Comparison of ENCODE assay signal across 20 cellular contexts in genomic region chr14:74710477-74710876, GRCh38. TPM values are rescaled to one million over a fixed set of nuclear protein-coding genes. Genes with fewer than 3 reads are reported as not detected.
DNase-seq lines count a peak whose midpoint lies in the region; ATAC-seq, FAIRE-seq and TF ChIP-seq lines count a peak whose summit lies in the region.
"Had no signal": no experiment of that assay in that cellular context is flagged by ENCODE, and none has a peak within 500 bp of the region (broad histone marks: within the 10 kb centered on the region; RNA-seq: fewer than 3 reads in every experiment).

No MANE protein-coding gene starts in this region.

- no peak for DNase-seq in CD4-positive, alpha-beta T cell
- DNase-seq in HFFc6, result no peak
- no peak for DNase-seq in activated CD4-positive, alpha-beta memory T cell treated with anti-CD3 and anti-CD28 coated beads, Interleukin-2, amount 10 ng/mL, durations not matched to agents 7 days and 5 days
- DNase-seq in naive B cell, result no peak
- DNase-seq in D721Med (ENCODE audit: insufficient read length, low spot score), result no peak
- DNase-seq: activated CD8-positive, alpha-beta memory T cell treated with anti-CD3 and anti-CD28 coated beads, Interleukin-2, amount 50 U/mL, for 48 hours; amygdala; DMS79 treated with DMSO at 0.1 percent for 48 hours; foreskin keratinocyte; H7; MV-4-11; NCI-H526; stimulated activated CD4-positive, alpha-beta T cell treated with anti-CD3 and anti-CD28 coated beads, Interleukin-1b, Interleukin-23, amount 100 ng/mL, for 48 hours; substantia nigra had no signal

- H3K4me1 Mint-ChIP-seq in CD4-positive, alpha-beta T cell (ENCODE audit: low read depth), result peaks cover 70% of the 10 kb centered on the region
- peaks cover 56% of the 10 kb centered on the region for H3K4me1 Mint-ChIP-seq in HFFc6 (ENCODE audit: low read depth)
- H3K4me1 Mint-ChIP-seq in activated CD4-positive, alpha-beta memory T cell treated with anti-CD3 and anti-CD28 coated beads, Interleukin-2, amount 10 ng/mL, durations not matched to agents 7 days and 5 days, result peaks cover 43% of the 10 kb centered on the region
- peaks cover 25 to 43% (median 39%) of the 10 kb centered on the region in 3 donors for H3K4me1 Mint-ChIP-seq in naive B cell

- H3K27ac Mint-ChIP-seq in CD4-positive, alpha-beta T cell, result no peak overlapping the region
- H3K27ac Mint-ChIP-seq in HFFc6 (0 out of 2 replicates have a peak overlapping the region, but pooled peaks have one; percentile 43), naive B cell (peak overlapping the region in 2 of 6 donors; percentile 40 to 52)
- H3K27ac Mint-ChIP-seq in activated CD4-positive, alpha-beta memory T cell treated with anti-CD3 and anti-CD28 coated beads, Interleukin-2, amount 10 ng/mL, durations not matched to agents 7 days and 5 days, result no peak overlapping the region

- POLR2A ChIA-PET in CD4-positive, alpha-beta T cell (lab: Charles Lee), result no interaction called here
- POLR2A ChIA-PET in activated CD4-positive, alpha-beta memory T cell treated with anti-CD3 and anti-CD28 coated beads, Interleukin-2, amount 10 ng/mL, durations not matched to agents 7 days and 5 days (lab: Charles Lee), result interaction anchor here (0.9 kb wide), 1 partner anchor 53 kb away, joined by 3 read pairs; no protein-coding TSS in a partner anchor

- FAIRE-seq in D721Med (lab: Jason Lieb, UNC), result no peak

- CTCF ChIA-PET in CD4-positive, alpha-beta T cell (lab: Charles Lee), result interaction anchor here (0.5 to 0.9 kb wide), 2 partner anchors 28 to 52 kb away, joined by 3 read pairs; no protein-coding TSS in a partner anchor
- CTCF ChIA-PET in activated CD4-positive, alpha-beta memory T cell treated with anti-CD3 and anti-CD28 coated beads, Interleukin-2, amount 10 ng/mL, durations not matched to agents 7 days and 5 days (lab: Charles Lee), result no interaction called here

- H3K9me3 Mint-ChIP-seq in CD4-positive, alpha-beta T cell, result no peaks in the 10 kb centered on the region
- no peaks in the 10 kb centered on the region for H3K9me3 Mint-ChIP-seq in HFFc6
- no peaks in the 10 kb centered on the region for H3K9me3 Mint-ChIP-seq in activated CD4-positive, alpha-beta memory T cell treated with anti-CD3 and anti-CD28 coated beads, Interleukin-2, amount 10 ng/mL, durations not matched to agents 7 days and 5 days
- H3K9me3 Mint-ChIP-seq in naive B cell, result no peaks in the 10 kb centered on the region

- H3K27ac ChIP-seq in CD4-positive, alpha-beta T cell (ENCODE audit: low read depth, low read length), result no peak overlapping the region
- H3K27ac ChIP-seq: foreskin keratinocyte, neutrophil, SK-N-MC had no signal

- no peaks in the 10 kb centered on the region for H3K9me3 ChIP-seq in CD4-positive, alpha-beta T cell (ENCODE audit: control insufficient read depth, low read length)
- H3K9me3 ChIP-seq: neutrophil had no signal

- no peak for TF ChIP-seq CTCF in CD4-positive, alpha-beta T cell (IDR thresholded peaks at IDR 0.05)
- TF ChIP-seq CTCF in HFFc6 (IDR thresholded peaks at IDR 0.05) (no peak), D721Med (IDR thresholded peaks at IDR 0.05; ENCODE audit: insufficient read depth, missing control alignments) (no peak)

- intact Hi-C loops in CD4-positive, alpha-beta T cell (cut with DNase I, micrococcal nuclease), result loop anchor here in 1 of 2 experiments (10.0 kb wide), 2 partner anchors 216 to 954 kb away; partner anchors contain the start of genes ERG28, ISCA2, NPC2 and TTLL5

- H3K27me3 Mint-ChIP-seq in CD4-positive, alpha-beta T cell, result no peaks in the 10 kb centered on the region
- no peaks in the 10 kb centered on the region; the same call in 1 of the 2 replicates for H3K27me3 Mint-ChIP-seq in HFFc6 (ENCODE audit: insufficient read depth)
- no peaks in the 10 kb centered on the region for H3K27me3 Mint-ChIP-seq in activated CD4-positive, alpha-beta memory T cell treated with anti-CD3 and anti-CD28 coated beads, Interleukin-2, amount 10 ng/mL, durations not matched to agents 7 days and 5 days
- no peaks in the 10 kb centered on the region for H3K27me3 Mint-ChIP-seq in naive B cell

- ATAC-seq in CD4-positive, alpha-beta T cell (ENCODE audit: poor library complexity), result no peak
- no peak for ATAC-seq in naive B cell (ENCODE audit: low read depth in 2 of 2)
- no peak for ATAC-seq in GM21381 (IDR thresholded peaks at IDR 0.05; ENCODE audit: unreplicated experiment)
- ATAC-seq in HG02840 (IDR thresholded peaks at IDR 0.05; ENCODE audit: low FRiP score, unreplicated experiment), result no peak
- ATAC-seq: foreskin keratinocyte, Panc1, sciatic nerve had no signal

- H3K4me3 Mint-ChIP-seq in CD4-positive, alpha-beta T cell, result peak overlapping the region; percentile 74
- H3K4me3 Mint-ChIP-seq in HFFc6 (peak overlapping the region; percentile 35), naive B cell (peak overlapping the region in 6 of 8 donors; percentile 9 to 94 (median 42))
- peak overlapping the region; percentile 12 for H3K4me3 Mint-ChIP-seq in activated CD4-positive, alpha-beta memory T cell treated with anti-CD3 and anti-CD28 coated beads, Interleukin-2, amount 10 ng/mL, durations not matched to agents 7 days and 5 days

- H3K27me3 ChIP-seq in CD4-positive, alpha-beta T cell (ENCODE audit: control insufficient read depth, insufficient read depth, low read length), result no peaks in the 10 kb centered on the region
- H3K27me3 ChIP-seq: foreskin keratinocyte, neutrophil had no signal

- peaks cover 25% of the 10 kb centered on the region for H3K36me3 Mint-ChIP-seq in CD4-positive, alpha-beta T cell (ENCODE audit: low read depth)
- H3K36me3 Mint-ChIP-seq in HFFc6 (ENCODE audit: low read depth), result peaks cover 16% of the 10 kb centered on the region
- H3K36me3 Mint-ChIP-seq in activated CD4-positive, alpha-beta memory T cell treated with anti-CD3 and anti-CD28 coated beads, Interleukin-2, amount 10 ng/mL, durations not matched to agents 7 days and 5 days (ENCODE audit: low read depth), result peaks cover 7% of the 10 kb centered on the region
- peaks cover 2 to 7% of the 10 kb centered on the region in 2 donors for H3K36me3 Mint-ChIP-seq in naive B cell

RNA-seq across cellular contexts. Expression of gene AREL1, which starts 2.4 kb away (rescaled TPM):
- 10 to 100 TPM; 30.6 to 35.9 TPM for total RNA-seq in CD4-positive, alpha-beta T cell
- total RNA-seq in HFFc6 (2021; fragmentation: NEBNext Ultra II Directional; extraction: Animal tissue kit (Norgen Biotek cat#: 25700)), result 10 to 100 TPM; 36.7 to 42.3 (median 40.6) TPM
- 10 to 100 TPM; 42.4 to 43.1 TPM for total RNA-seq in activated CD4-positive, alpha-beta memory T cell treated with anti-CD3 and anti-CD28 coated beads, Interleukin-2, amount 10 ng/mL, durations not matched to agents 7 days and 5 days
- polyA plus RNA-seq in naive B cell (ENCODE audit: low read depth in 6 of 6), result 10 to 100 TPM in 5 of 6 donors, 1 to 10 TPM in 1; 8.1 to 16.1 (median 13.6) TPM

RNA-seq across cellular contexts. Expression of gene FCF1, which starts 2.5 kb away (rescaled TPM):
- total RNA-seq in CD4-positive, alpha-beta T cell, result 10 to 100 TPM; 31.9 to 32.9 TPM
- 10 to 100 TPM; 69.7 to 87.4 (median 79.6) TPM for total RNA-seq in HFFc6 (2021; fragmentation: NEBNext Ultra II Directional; extraction: Animal tissue kit (Norgen Biotek cat#: 25700))
- 10 to 100 TPM; 56.6 to 58.6 TPM for total RNA-seq in activated CD4-positive, alpha-beta memory T cell treated with anti-CD3 and anti-CD28 coated beads, Interleukin-2, amount 10 ng/mL, durations not matched to agents 7 days and 5 days
- 10 to 100 TPM; 28.3 to 42.3 (median 33.8) TPM for polyA plus RNA-seq in naive B cell (ENCODE audit: low read depth in 6 of 6)

RNA-seq across cellular contexts. Expression of gene YLPM1, which starts 52.6 kb away (rescaled TPM):
- total RNA-seq in CD4-positive, alpha-beta T cell, result 10 to 100 TPM; 87.2 to 88.6 TPM
- total RNA-seq in HFFc6 (2021; fragmentation: NEBNext Ultra II Directional; extraction: Animal tissue kit (Norgen Biotek cat#: 25700)), result 10 to 100 TPM; 46.0 to 50.8 (median 48.6) TPM
- total RNA-seq in activated CD4-positive, alpha-beta memory T cell treated with anti-CD3 and anti-CD28 coated beads, Interleukin-2, amount 10 ng/mL, durations not matched to agents 7 days and 5 days, result 10 to 100 TPM; 52.3 to 55.4 TPM
- polyA plus RNA-seq in naive B cell (ENCODE audit: low read depth in 6 of 6), result 10 to 100 TPM in 4 of 6 donors, 1 to 10 TPM in 2; 5.4 to 27.1 (median 12.1) TPM

Comparison
In these comparisons a context has a peak if more than half of its experiments do, and no peak if none do; other contexts are left out.
1. H3K4me3 Mint-ChIP-seq: peak in every context shown above with its lines; median percentile 74 in CD4-positive, alpha-beta T cell; 42 in naive B cell; 35 in HFFc6; 12 in activated CD4-positive, alpha-beta memory T cell treated with anti-CD3 and anti-CD28 coated beads, Interleukin-2, amount 10 ng/mL, durations not matched to agents 7 days and 5 days.